In the genomic region with DNA sequence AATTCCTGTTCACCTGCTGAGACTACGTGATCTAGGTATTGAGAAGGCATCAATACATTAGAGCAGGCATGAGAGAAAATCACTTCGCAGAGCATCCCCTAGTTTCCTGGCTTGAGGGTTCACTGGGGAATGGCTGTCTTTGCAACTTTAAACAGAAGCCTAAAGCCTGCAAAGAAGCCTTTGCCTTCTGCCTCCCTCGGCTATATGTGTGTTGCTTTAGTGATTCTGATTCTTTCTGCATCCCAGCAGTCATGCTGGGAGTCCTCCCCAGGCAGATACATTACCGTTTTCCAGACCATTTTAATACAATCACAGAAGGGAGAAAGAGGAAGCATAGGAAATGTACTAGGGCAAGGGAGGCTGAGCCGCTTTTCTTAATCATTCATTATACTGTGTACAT, we compare ENCODE assay signal across 3 cellular contexts.
TF ChIP-seq lines count a peak whose summit lies in the region.

No MANE protein-coding gene starts in this region.

TF ChIP-seq in GM23338, 12 proteins besides CTCF, POLR2A, EP300 and RAD21 (continues in another document):
- TF ChIP-seq ZNF114 (CRISPR knock-in tag; IDR thresholded peaks at IDR 0.05) = no peak
- TF ChIP-seq EZH2 (IDR thresholded peaks at IDR 0.05; ENCODE audit: low read depth, unreplicated experiment) = no peak
- TF ChIP-seq NANOG (IDR thresholded peaks at IDR 0.05; ENCODE audit: borderline replicate concordance) = no peak
- TF ChIP-seq ETS1 (IDR thresholded peaks at IDR 0.05) = no peak
- no peak for TF ChIP-seq REST (IDR thresholded peaks at IDR 0.05; ENCODE audit: unreplicated experiment)

TF ChIP-seq in H1, 55 proteins besides CTCF, POLR2A, EP300 and RAD21:
- TF ChIP-seq YY1 (IDR thresholded peaks at IDR 0.05; ENCODE audit: low read depth, low read length) = 0 out of 2 replicates have a peak, but pooled peaks have one; percentile 13
- TF ChIP-seq SP2 (IDR thresholded peaks at IDR 0.05; ENCODE audit: low read length) = no peak

TF ChIP-seq in neural cell, 6 proteins besides CTCF, POLR2A, EP300 and RAD21:
- TF ChIP-seq REST (IDR thresholded peaks at IDR 0.05; ENCODE audit: borderline replicate concordance) (peak; percentile 25), SMC3 (conservative IDR thresholded peaks at IDR 0.05; ENCODE audit: poor library complexity) (no peak), MXI1 (conservative IDR thresholded peaks at IDR 0.05; ENCODE audit: poor library complexity, severe bottlenecking) (no peak)
